ENCODE assay signal across 8 cellular contexts in the genomic region with DNA sequence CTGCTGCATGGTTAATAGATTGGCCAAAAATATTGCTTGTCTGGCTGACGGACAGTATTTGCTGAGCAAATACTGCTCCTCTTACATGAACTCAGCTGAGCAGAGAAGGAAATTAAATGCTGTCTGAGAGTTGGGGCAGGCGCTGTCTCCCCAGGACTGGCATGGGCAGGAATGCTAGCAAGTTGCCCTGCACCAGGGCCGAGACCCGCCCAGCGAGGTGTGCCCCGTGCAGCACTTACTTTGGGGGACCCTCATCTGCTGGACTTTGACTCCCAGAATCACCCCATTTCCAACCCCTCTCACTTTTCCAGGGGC. TPM values are rescaled to one million over a fixed set of nuclear protein-coding genes. Genes with fewer than 3 reads are reported as not detected.
DNase-seq lines count a peak whose midpoint lies in the region; ATAC-seq and TF ChIP-seq lines count a peak whose summit lies in the region.

No MANE protein-coding gene starts in this region.

- peak overlapping the region; percentile 21 for H3K9ac ChIP-seq in neural progenitor cell

- no peaks in the 10 kb centered on the region for H3K36me3 ChIP-seq in CD4-positive, CD25-positive, alpha-beta regulatory T cell (ENCODE audit: control insufficient read depth, insufficient read depth, low read length)
- no peaks in the 10 kb centered on the region for H3K36me3 ChIP-seq in neural progenitor cell

- H3K9me3 ChIP-seq in CD4-positive, CD25-positive, alpha-beta regulatory T cell (ENCODE audit: control insufficient read depth in 2 of 2, low read length in 2 of 2), result no peaks in the 10 kb centered on the region
- H3K9me3 ChIP-seq in neural progenitor cell (ENCODE audit: low read depth), result no peaks in the 10 kb centered on the region

- peaks cover 57% of the 10 kb centered on the region for H4K20me1 ChIP-seq in neural progenitor cell (ENCODE audit: low read depth)

- H3K27ac Mint-ChIP-seq in CD4-positive, CD25-positive, alpha-beta regulatory T cell, result peak overlapping the region; percentile 79 to 93 (median 88)
- H3K27ac Mint-ChIP-seq in effector memory CD8-positive, alpha-beta T cell, result peak overlapping the region; percentile 47 to 90
- H3K27ac Mint-ChIP-seq in neural progenitor cell, result peak overlapping the region; percentile 50

- no peak for DNase-seq in CD4-positive, CD25-positive, alpha-beta regulatory T cell
- peak; percentile 16 for DNase-seq in NCI-H2029 treated with DMSO at 0.1 percent for 48 hours (lab: John Stamatoyannopoulos, UW)
- DNase-seq in effector memory CD8-positive, alpha-beta T cell, result no peak
- no peak for DNase-seq in neural progenitor cell (ENCODE audit: low spot score)
- DNase-seq in mucosa of gallbladder (ENCODE audit: low spot score), result no peak
- DNase-seq in NOMO-1 (lab: John Stamatoyannopoulos, UW; ENCODE audit: unreplicated experiment in 2 of 2), result no peak
- DNase-seq in A172 (ENCODE audit: low spot score), result no peak

- H3K4me3 Mint-ChIP-seq in CD4-positive, CD25-positive, alpha-beta regulatory T cell, result peak overlapping the region; percentile 84 to 90 (median 89)
- peak overlapping the region; percentile 78 to 87 for H3K4me3 Mint-ChIP-seq in effector memory CD8-positive, alpha-beta T cell
- H3K4me3 Mint-ChIP-seq in neural progenitor cell, result peak overlapping the region; percentile 91

- no peak overlapping the region for H2AFZ ChIP-seq in neural progenitor cell (replicated peaks)

- H3K4me1 ChIP-seq in CD4-positive, CD25-positive, alpha-beta regulatory T cell (ENCODE audit: control insufficient read depth, insufficient read depth, low read length, poor library complexity, severe bottlenecking), result peaks cover 70% of the 10 kb centered on the region
- peaks cover 17% of the 10 kb centered on the region for H3K4me1 ChIP-seq in neural progenitor cell

- no peak for TF ChIP-seq CTCF in neural progenitor cell (IDR thresholded peaks at IDR 0.05)

- peak overlapping the region; percentile 88 for H3K4me3 ChIP-seq in CD4-positive, CD25-positive, alpha-beta regulatory T cell (ENCODE audit: low read depth, low read length)
- H3K4me3 ChIP-seq in neural progenitor cell, result peak overlapping the region; percentile 77

- no peak for ATAC-seq in CD4-positive, CD25-positive, alpha-beta regulatory T cell (ENCODE audit: low read depth in 2 of 2)
- ATAC-seq in effector memory CD8-positive, alpha-beta T cell (replicated peaks), result no peak
- no peak for ATAC-seq in GM18519 (IDR thresholded peaks at IDR 0.05; ENCODE audit: low FRiP score, unreplicated experiment)

- H3K27me3 ChIP-seq in CD4-positive, CD25-positive, alpha-beta regulatory T cell (ENCODE audit: control insufficient read depth, insufficient read depth, low read length), result no peaks in the 10 kb centered on the region
- peaks cover 43% of the 10 kb centered on the region for H3K27me3 ChIP-seq in neural progenitor cell

- peaks cover 7% of the 10 kb centered on the region for H3F3A ChIP-seq in neural progenitor cell (ENCODE audit: low read depth)

- H3K79me2 ChIP-seq in neural progenitor cell (ENCODE audit: low read depth), result peaks cover 54% of the 10 kb centered on the region

- H3K27ac ChIP-seq in CD4-positive, CD25-positive, alpha-beta regulatory T cell (ENCODE audit: insufficient read depth, low read length, poor library complexity, severe bottlenecking), result peak overlapping the region; percentile 19
- no peak overlapping the region for H3K27ac ChIP-seq in neural progenitor cell

- H3K27me3 Mint-ChIP-seq in CD4-positive, CD25-positive, alpha-beta regulatory T cell, result no peaks in the 10 kb centered on the region
- H3K27me3 Mint-ChIP-seq in effector memory CD8-positive, alpha-beta T cell, result no peaks in the 10 kb centered on the region
- peaks cover 27% of the 10 kb centered on the region for H3K27me3 Mint-ChIP-seq in neural progenitor cell (ENCODE audit: insufficient read depth, low read depth)

- peaks cover 6 to 74% (median 42%) of the 10 kb centered on the region in 4 donors for H3K4me1 Mint-ChIP-seq in CD4-positive, CD25-positive, alpha-beta regulatory T cell
- H3K4me1 Mint-ChIP-seq in effector memory CD8-positive, alpha-beta T cell (ENCODE audit: low read depth in 2 of 2), result peaks cover 65 to 72% of the 10 kb centered on the region in 2 donors
- peaks cover 27% of the 10 kb centered on the region for H3K4me1 Mint-ChIP-seq in neural progenitor cell

- peaks cover 8% of the 10 kb centered on the region for H3K36me3 Mint-ChIP-seq in CD4-positive, CD25-positive, alpha-beta regulatory T cell
- H3K36me3 Mint-ChIP-seq in effector memory CD8-positive, alpha-beta T cell (ENCODE audit: insufficient read depth), result peaks cover 28% of the 10 kb centered on the region
- H3K36me3 Mint-ChIP-seq in neural progenitor cell, result no peaks in the 10 kb centered on the region

- H3K4me2 ChIP-seq in neural progenitor cell, result peak overlapping the region; percentile 98

- peaks cover 0 to 2% (median 0%) of the 10 kb centered on the region in 7 donors for H3K9me3 Mint-ChIP-seq in CD4-positive, CD25-positive, alpha-beta regulatory T cell
- no peaks in the 10 kb centered on the region for H3K9me3 Mint-ChIP-seq in effector memory CD8-positive, alpha-beta T cell
- H3K9me3 Mint-ChIP-seq in neural progenitor cell, result no peaks in the 10 kb centered on the region

RNA-seq across cellular contexts. Expression of gene FBRSL1, which starts 1.4 kb away (rescaled TPM):
- 94.6 TPM for total RNA-seq in CD4-positive, CD25-positive, alpha-beta regulatory T cell
- polyA plus RNA-seq in CD4-positive, CD25-positive, alpha-beta regulatory T cell, result under 1 TPM; 0.16 to 0.78 (median 0.31) TPM
- 7.4 and 30.6 TPM in 2 replicates for total RNA-seq in neural progenitor cell (ENCODE audit: low replicate concordance)
- 67.1 TPM for total RNA-seq in mucosa of gallbladder
- total RNA-seq in A172 (2014; rRNA removed; shearing (Covaris generic)), result 12.6 and 22.5 TPM in 2 replicates
